Comparison of ENCODE assay signal across 26 cellular contexts in the genomic region with DNA sequence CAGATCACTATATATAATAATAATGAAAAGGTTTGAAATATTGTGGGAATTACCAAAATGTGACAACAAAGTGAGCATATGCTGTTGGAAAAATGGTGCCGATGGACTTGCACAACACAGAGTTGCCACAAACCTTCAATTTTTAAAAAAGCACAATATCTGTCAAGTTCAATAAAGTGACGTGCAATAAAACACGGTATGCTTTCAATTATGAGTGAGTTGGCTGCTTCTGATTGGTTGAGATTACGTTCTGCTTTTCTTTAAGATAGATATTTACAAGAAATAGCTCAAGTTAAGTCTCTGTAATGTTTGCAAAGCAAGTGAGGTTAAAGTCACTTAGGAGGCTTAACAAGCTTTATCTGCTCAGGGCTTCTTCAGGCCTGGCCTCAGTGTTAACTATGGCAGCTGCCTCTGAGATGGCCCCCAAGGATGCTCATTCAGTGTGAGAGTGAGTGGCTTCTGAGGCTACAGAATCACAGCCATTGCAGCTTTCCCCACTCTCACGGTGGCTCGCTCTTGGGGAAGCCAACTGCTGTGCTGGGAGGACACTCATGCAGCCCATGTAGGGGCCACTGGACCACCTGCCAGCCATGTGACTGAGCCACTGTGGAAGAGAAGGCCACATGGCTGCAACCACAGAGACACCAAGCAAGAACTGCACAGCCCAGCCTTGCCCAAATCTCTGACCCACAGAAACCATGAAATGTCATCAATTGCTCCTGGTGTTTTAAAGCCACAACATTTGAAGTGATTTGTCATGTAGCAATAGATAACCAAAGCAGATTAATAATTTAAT.
"Had no signal": no experiment of that assay in that cellular context is flagged by ENCODE, and none has a peak within 500 bp of the region (broad histone marks: within the 10 kb centered on the region; RNA-seq: fewer than 3 reads in every experiment).

No MANE protein-coding gene starts in this region.

- DNase-seq: effector CD4-positive, alpha-beta T cell; heart right ventricle; kidney; left cardiac atrium; left ventricle myocardium inferior; lower lobe of right lung; nucleus accumbens; ovary; right cardiac atrium; spleen; stimulated activated CD4-positive, alpha-beta T cell treated with anti-CD3 and anti-CD28 coated beads, Interleukin-15, amount 100 ng/mL, for 24 hours; stimulated activated CD4-positive, alpha-beta T cell treated with anti-CD3 and anti-CD28 coated beads, Interleukin-1b, Interleukin-23, amount 100 ng/mL, for 48 hours; stimulated activated CD4-positive, alpha-beta T cell treated with anti-CD3 and anti-CD28 coated beads, Interleukin-4, amount 100 ng/mL, for 24 hours; tibial artery; upper lobe of right lung had no signal

- H3K36me3 Mint-ChIP-seq: memory B cell; mesothelial cell of epicardium; natural killer cell treated with Interleukin-12 subunit alpha and Interleukin-12 subunit beta and Interleukin-15 and Interleukin-18, amount 100 ng/mL, for 72 hours; neural progenitor cell; stimulated activated memory B cell treated with anti-CD40 and anti-IgM and Interleukin-4, amounts not matched to agents 10 μg/mL and 1 μg/mL and 100 μg/mL, for 72 hours had no signal

- H3K4me3 ChIP-seq: coronary artery, heart right ventricle, left ventricle myocardium inferior, lower lobe of right lung, neural progenitor cell, ovary, spleen, tibial artery, upper lobe of right lung, vagina had no signal

- H3K36me3 ChIP-seq: heart right ventricle, left ventricle myocardium inferior, lower lobe of right lung, neural progenitor cell, ovary, spleen, tibial artery, upper lobe of right lung, vagina had no signal

- FAIRE-seq: frontal cortex, kidney had no signal

- H3K9ac ChIP-seq: neural progenitor cell had no signal

- H2AFZ ChIP-seq: neural progenitor cell had no signal

- H3K4me1 Mint-ChIP-seq: memory B cell; mesothelial cell of epicardium; stimulated activated memory B cell treated with anti-CD40 and anti-IgM and Interleukin-4, amounts not matched to agents 10 μg/mL and 1 μg/mL and 100 μg/mL, for 72 hours had no signal

- H3K27ac ChIP-seq: coronary artery, heart right ventricle, left ventricle myocardium inferior, lower lobe of right lung, neural progenitor cell, ovary, spleen, tibial artery, upper lobe of right lung, vagina had no signal

- H3K27me3 ChIP-seq: heart right ventricle, neural progenitor cell, ovary, tibial artery, upper lobe of right lung, vagina had no signal

- H3K27me3 Mint-ChIP-seq: stimulated activated memory B cell treated with anti-CD40 and anti-IgM and Interleukin-4, amounts not matched to agents 10 μg/mL and 1 μg/mL and 100 μg/mL, for 72 hours had no signal

- H3K9me3 ChIP-seq: heart right ventricle, left ventricle myocardium inferior, lower lobe of right lung, ovary, spleen, tibial artery, upper lobe of right lung, vagina had no signal

- H3K9me3 Mint-ChIP-seq: memory B cell; mesothelial cell of epicardium; natural killer cell treated with Interleukin-12 subunit alpha and Interleukin-12 subunit beta and Interleukin-15 and Interleukin-18, amount 100 ng/mL, for 72 hours; neural progenitor cell; stimulated activated memory B cell treated with anti-CD40 and anti-IgM and Interleukin-4, amounts not matched to agents 10 μg/mL and 1 μg/mL and 100 μg/mL, for 72 hours; stimulated activated naive CD8-positive, alpha-beta T cell treated with anti-CD3 and anti-CD28 coated beads, Interleukin-15, Interleukin-2, amounts not matched to agents 100 ng/mL and 50 ng/mL, for 24 hours had no signal

- H3K27ac Mint-ChIP-seq: memory B cell; mesothelial cell of epicardium; natural killer cell treated with Interleukin-12 subunit alpha and Interleukin-12 subunit beta and Interleukin-15 and Interleukin-18, amount 100 ng/mL, for 72 hours; neural progenitor cell; progenitor cell of endocrine pancreas; stimulated activated memory B cell treated with anti-CD40 and anti-IgM and Interleukin-4, amounts not matched to agents 10 μg/mL and 1 μg/mL and 100 μg/mL, for 72 hours; stimulated activated naive CD8-positive, alpha-beta T cell treated with anti-CD3 and anti-CD28 coated beads, Interleukin-15, Interleukin-2, amounts not matched to agents 100 ng/mL and 50 ng/mL, for 24 hours had no signal

- H3K4me3 Mint-ChIP-seq: memory B cell; mesothelial cell of epicardium; natural killer cell treated with Interleukin-12 subunit alpha and Interleukin-12 subunit beta and Interleukin-15 and Interleukin-18, amount 100 ng/mL, for 72 hours; neural progenitor cell; stimulated activated memory B cell treated with anti-CD40 and anti-IgM and Interleukin-4, amounts not matched to agents 10 μg/mL and 1 μg/mL and 100 μg/mL, for 72 hours; stimulated activated naive CD8-positive, alpha-beta T cell treated with anti-CD3 and anti-CD28 coated beads, Interleukin-15, Interleukin-2, amounts not matched to agents 100 ng/mL and 50 ng/mL, for 24 hours had no signal

- H3K4me2 ChIP-seq: neural progenitor cell had no signal

- ATAC-seq: esophagus mucosa; left cardiac atrium; lower lobe of right lung; natural killer cell treated with Interleukin-12 subunit alpha and Interleukin-12 subunit beta and Interleukin-15 and Interleukin-18, amount 100 ng/mL, for 72 hours; right cardiac atrium; stimulated activated memory B cell treated with anti-CD40 and anti-IgM and Interleukin-4, amounts not matched to agents 10 μg/mL and 1 μg/mL and 100 μg/mL, for 72 hours; upper lobe of right lung had no signal

- H3K4me1 ChIP-seq: lower lobe of right lung, spleen, upper lobe of right lung had no signal
